8 cellular contexts compared by ENCODE assay signal in genomic region chr2:3651686-3652516, GRCh38. TPM values are rescaled to one million over a fixed set of nuclear protein-coding genes. Genes with fewer than 3 reads are reported as not detected.
DNase-seq lines count a peak whose midpoint lies in the region; ATAC-seq and TF ChIP-seq lines count a peak whose summit lies in the region.

No MANE protein-coding gene starts in this region.

- no peaks in the 10 kb centered on the region for H3K9me3 ChIP-seq in esophagus muscularis mucosa

- H3K4me1 ChIP-seq in esophagus muscularis mucosa, result peaks cover 11 to 22% (median 20%) of the 10 kb centered on the region in 4 donors

- peak overlapping the region; percentile 67 to 83 (median 78) for H3K27ac ChIP-seq in esophagus muscularis mucosa (replicated peaks in 1 of 4)

- peaks cover 0 to 11% of the 10 kb centered on the region in 2 donors for H3K27me3 Mint-ChIP-seq in natural killer cell (ENCODE audit: low read depth in 2 of 2)
- no peaks in the 10 kb centered on the region for H3K27me3 Mint-ChIP-seq in stimulated activated naive CD8-positive, alpha-beta T cell treated with anti-CD3 and anti-CD28 coated beads, Interleukin-15, Interleukin-2, amounts not matched to agents 100 ng/mL and 50 ng/mL, for 24 hours

- peak overlapping the region; percentile 83 for H3K4me3 Mint-ChIP-seq in natural killer cell
- peak overlapping the region; percentile 73 for H3K4me3 Mint-ChIP-seq in stimulated activated naive CD8-positive, alpha-beta T cell treated with anti-CD3 and anti-CD28 coated beads, Interleukin-15, Interleukin-2, amounts not matched to agents 100 ng/mL and 50 ng/mL, for 24 hours

- no peak for TF ChIP-seq POLR2A in esophagus muscularis mucosa (IDR thresholded peaks at IDR 0.05; ENCODE audit: low read depth)

- no peak for DNase-seq in Right ventricle myocardium inferior (ENCODE audit: missing footprints)
- no peak for DNase-seq in cardiac septum (ENCODE audit: low spot score)
- DNase-seq in NCI-H345 treated with DMSO at 0.1 percent for 48 hours (lab: John Stamatoyannopoulos, UW; ENCODE audit: unreplicated experiment), result peak; percentile 95
- DNase-seq in activated T-cell treated with anti-CD3 and anti-CD28 coated beads, Interleukin-2, amount 50 U/mL, for 1 hour, result peak; percentile 58
- no peak for DNase-seq in esophagus muscularis mucosa (ENCODE audit: extremely low spot score)
- peak; percentile 38 for DNase-seq in natural killer cell

- intact Hi-C loops in Right ventricle myocardium inferior (cut with DNase I), result loop anchor here (5.0 kb wide), 2 partner anchors 65 to 230 kb away; no protein-coding TSS in a partner anchor
- intact Hi-C loops in cardiac septum (cut with DNase I), result loop anchor here (1.0 to 5.0 kb wide), 2 partner anchors 67 to 230 kb away; no protein-coding TSS in a partner anchor
- intact Hi-C loops in esophagus muscularis mucosa (cut with DNase I), result loop anchor here (5.0 kb wide), 2 partner anchors 65 to 230 kb away; no protein-coding TSS in a partner anchor
- intact Hi-C loops in natural killer cell (cut with micrococcal nuclease), result loop anchor here (1.0 to 10.0 kb wide), 4 partner anchors 95 to 1765 kb away; partner anchors contain the start of gene RNASEH1

- ATAC-seq in Right ventricle myocardium inferior (peak; percentile 35), HG03139 (IDR thresholded peaks at IDR 0.05; ENCODE audit: unreplicated experiment) (peak; percentile 88), natural killer cell (peak; percentile 61 to 69 (median 62))

- H3K4me1 Mint-ChIP-seq in natural killer cell, result peaks cover 15 to 16% of the 10 kb centered on the region in 2 donors
- H3K4me1 Mint-ChIP-seq in stimulated activated naive CD8-positive, alpha-beta T cell treated with anti-CD3 and anti-CD28 coated beads, Interleukin-15, Interleukin-2, amounts not matched to agents 100 ng/mL and 50 ng/mL, for 24 hours (ENCODE audit: low read depth), result peaks cover 17% of the 10 kb centered on the region

- H3K36me3 ChIP-seq in esophagus muscularis mucosa, result no peaks in the 10 kb centered on the region

- peak overlapping the region; percentile 37 to 50 (median 46) for H3K4me3 ChIP-seq in esophagus muscularis mucosa

- TF ChIP-seq CTCF in esophagus muscularis mucosa (IDR thresholded peaks at IDR 0.05) (no peak), natural killer cell (IDR thresholded peaks at IDR 0.05) (no peak)

- H3K27me3 ChIP-seq in esophagus muscularis mucosa, result no peaks in the 10 kb centered on the region

- WGBS in esophagus muscularis mucosa, result 53% methylated on average over 28 of the region's 42 CpGs

- no peak for TF ChIP-seq EP300 in esophagus muscularis mucosa (IDR thresholded peaks at IDR 0.05)

- H3K9me3 Mint-ChIP-seq in natural killer cell, result no peaks in the 10 kb centered on the region
- no peaks in the 10 kb centered on the region for H3K9me3 Mint-ChIP-seq in stimulated activated naive CD8-positive, alpha-beta T cell treated with anti-CD3 and anti-CD28 coated beads, Interleukin-15, Interleukin-2, amounts not matched to agents 100 ng/mL and 50 ng/mL, for 24 hours

- no peaks in the 10 kb centered on the region for H3K36me3 Mint-ChIP-seq in natural killer cell
- no peaks in the 10 kb centered on the region for H3K36me3 Mint-ChIP-seq in stimulated activated naive CD8-positive, alpha-beta T cell treated with anti-CD3 and anti-CD28 coated beads, Interleukin-15, Interleukin-2, amounts not matched to agents 100 ng/mL and 50 ng/mL, for 24 hours (ENCODE audit: low read depth)

- peak overlapping the region; percentile 76 for H3K27ac Mint-ChIP-seq in natural killer cell
- peak overlapping the region; percentile 96 for H3K27ac Mint-ChIP-seq in stimulated activated naive CD8-positive, alpha-beta T cell treated with anti-CD3 and anti-CD28 coated beads, Interleukin-15, Interleukin-2, amounts not matched to agents 100 ng/mL and 50 ng/mL, for 24 hours

RNA-seq across cellular contexts. Expression of gene ALLC, which starts 6.1 kb away (rescaled TPM):
- total RNA-seq in Right ventricle myocardium inferior (not detected), cardiac septum (not detected), esophagus muscularis mucosa (not detected), natural killer cell (not detected)

RNA-seq across cellular contexts. Expression of gene DCDC2C, which starts 51.5 kb away (rescaled TPM):
- not detected for total RNA-seq in Right ventricle myocardium inferior
- total RNA-seq in cardiac septum, result not detected
- under 1 TPM in 1 of 4 donors, not detected in 3; 0.83 TPM for total RNA-seq in esophagus muscularis mucosa
- not detected for total RNA-seq in natural killer cell

RNA-seq across cellular contexts. Expression of gene COLEC11, which starts 57.0 kb away (rescaled TPM):
- total RNA-seq in Right ventricle myocardium inferior (1.9 TPM), cardiac septum (3.1 TPM), esophagus muscularis mucosa (10 to 100 TPM in 1 of 4 donors, 1 to 10 TPM in 3; 2.1 to 19.1 (median 6.6) TPM), natural killer cell (under 1 TPM in 1 of 3 donors, not detected in 2; 0.61 TPM)

Comparison
In these comparisons a context has a peak if more than half of its experiments do, and no peak if none do; other contexts are left out.
1. ATAC-seq: peak in every context shown above with its lines; median percentile 88 in HG03139; 62 in natural killer cell; 35 in Right ventricle myocardium inferior.
2. DNase-seq: peak in NCI-H345 treated with DMSO at 0.1 percent for 48 hours (single experiment), activated T-cell treated with anti-CD3 and anti-CD28 coated beads, Interleukin-2, amount 50 U/mL, for 1 hour (single experiment) and natural killer cell (single experiment); none in Right ventricle myocardium inferior (single experiment), cardiac septum (single experiment) and esophagus muscularis mucosa (single experiment).